15 cellular contexts compared by ENCODE assay signal in genomic region chr3:159852256-159852655, GRCh38. TPM values are rescaled to one million over a fixed set of nuclear protein-coding genes. Genes with fewer than 3 reads are reported as not detected.
DNase-seq lines count a peak whose midpoint lies in the region; ATAC-seq and TF ChIP-seq lines count a peak whose summit lies in the region.
"Had no signal": no experiment of that assay in that cellular context is flagged by ENCODE, and none has a peak within 500 bp of the region (broad histone marks: within the 10 kb centered on the region; RNA-seq: fewer than 3 reads in every experiment).

No MANE protein-coding gene starts in this region.

- peak overlapping the region; percentile 63 for H3K4me2 ChIP-seq in HCT116 (ENCODE audit: low read length)
- H3K4me2 ChIP-seq in smooth muscle cell, result peak overlapping the region; percentile 80

- no peaks in the 10 kb centered on the region for H3K9me3 ChIP-seq in HCT116 (ENCODE audit: control insufficient read depth in 1 of 2, insufficient read depth in 1 of 2, low read depth in 1 of 2, low read length in 2 of 2)
- H3K9me3 ChIP-seq in left lung, result peaks cover 0 to 4% of the 10 kb centered on the region in 2 donors
- H3K9me3 ChIP-seq in smooth muscle cell (replicated peaks; ENCODE audit: low read depth), result no peaks in the 10 kb centered on the region
- H3K9me3 ChIP-seq: Caco-2 had no signal

- peaks cover 21 to 41% of the 10 kb centered on the region in 2 experiments for H3K4me1 ChIP-seq in HCT116 (ENCODE audit: control insufficient read depth in 1 of 2, insufficient read depth in 2 of 2, low read length in 2 of 2)
- H3K4me1 ChIP-seq in left lung, result peaks cover 11 to 38% of the 10 kb centered on the region in 2 donors
- peaks cover 41% of the 10 kb centered on the region for H3K4me1 ChIP-seq in smooth muscle cell (ENCODE audit: low read depth)

- no TSS peak for BruUV-seq in HCT116 (replicated peaks; lab: Mats Ljungman, UMichigan)

- WGBS in smooth muscle cell (ENCODE audit: low lambda C conversion rate), result 36% methylated on average over 2 of the region's 2 CpGs

- ATAC-seq in HCT116 (no peak), left lung (no peak), HG03342 (IDR thresholded peaks at IDR 0.05; ENCODE audit: unreplicated experiment) (no peak)
- ATAC-seq: stimulated activated naive B cell treated with anti-CD40 and anti-IgM and Interleukin-4, amounts not matched to agents 10 μg/mL and 1 μg/mL and 100 μg/mL, for 72 hours had no signal

- H4K20me1 ChIP-seq in HCT116 (ENCODE audit: insufficient read depth) (no peaks in the 10 kb centered on the region), smooth muscle cell (ENCODE audit: low read depth) (peaks cover 15% of the 10 kb centered on the region)

- no peak for TF ChIP-seq CTCF in HCT116 (IDR thresholded peaks at IDR 0.05 in 2 of 3, conservative IDR thresholded peaks at IDR 0.05 in 1 of 3; ENCODE audit: borderline replicate concordance in 1 of 3, insufficient read depth in 1 of 3, low read depth in 2 of 3, low read length in 2 of 3)
- TF ChIP-seq CTCF in brain microvascular endothelial cell (IDR thresholded peaks at IDR 0.05; ENCODE audit: low read depth, low read length, missing control alignments), result no peak
- no peak for TF ChIP-seq CTCF in left lung (IDR thresholded peaks at IDR 0.05)
- no peak for TF ChIP-seq CTCF in smooth muscle cell (IDR thresholded peaks at IDR 0.05; ENCODE audit: borderline replicate concordance, insufficient read depth, poor library complexity, severe bottlenecking)
- TF ChIP-seq CTCF in foreskin fibroblast (IDR thresholded peaks at IDR 0.05; ENCODE audit: low read depth, low read length), result no peak

- POLR2A ChIA-PET in HCT116 (lab: Charles Lee), result interaction anchor here (1.4 kb wide), 1 partner anchor 12 kb away, joined by 3 read pairs; no protein-coding TSS in a partner anchor

- DNase-seq in HCT116 (ENCODE audit: low read depth, low spot score), result no peak
- no peak for DNase-seq in brain microvascular endothelial cell
- DNase-seq in left lung, result no peak
- DNase-seq in smooth muscle cell (lab: John Stamatoyannopoulos, UW; ENCODE audit: unreplicated experiment), result no peak
- no peak for DNase-seq in MV-4-11 (lab: John Stamatoyannopoulos, UW)
- no peak for DNase-seq in foreskin fibroblast
- DNase-seq in activated naive CD4-positive, alpha-beta T cell treated with Interleukin-2 at 50 U/mL for 16 hours, result no peak
- DNase-seq: activated CD4-positive, alpha-beta T cell treated with anti-CD3 and anti-CD28 coated beads for 4 hours; activated naive CD4-positive, alpha-beta T cell treated with anti-CD3 and anti-CD28 coated beads for 36 hours; Caco-2; KG1; NCI-H345; small intestine; stimulated activated naive B cell treated with anti-CD40 and anti-IgM and Interleukin-4, amounts not matched to agents 10 μg/mL and 1 μg/mL and 100 μg/mL, for 72 hours had no signal

- TF ChIP-seq POLR2A in HCT116 (IDR thresholded peaks at IDR 0.05; ENCODE audit: borderline replicate concordance, extremely low read depth, insufficient read depth, insufficient read length), result no peak

- intact Hi-C loops in HCT116 (cut with micrococcal nuclease) (no loop called here), left lung (cut with DNase I) (no loop called here)

- peaks cover 24% of the 10 kb centered on the region for H3F3A ChIP-seq in smooth muscle cell (ENCODE audit: low read depth)

- H3K79me2 ChIP-seq in HCT116 (ENCODE audit: insufficient read depth, low read length) (no peaks in the 10 kb centered on the region; the same call in 1 of the 2 replicates), smooth muscle cell (ENCODE audit: low read depth) (peaks cover 62% of the 10 kb centered on the region)

- H3K27ac ChIP-seq in HCT116 (ENCODE audit: low read depth, low read length), result no peak overlapping the region
- peak overlapping the region; percentile 91 for H3K27ac ChIP-seq in brain microvascular endothelial cell
- H3K27ac ChIP-seq in left lung, result peak overlapping the region; percentile 68 to 73
- peak overlapping the region; percentile 75 for H3K27ac ChIP-seq in smooth muscle cell (ENCODE audit: low read depth)

- CTCF ChIA-PET in HCT116 (lab: Charles Lee), result interaction anchor here (1.9 kb wide), 1 partner anchor 154 kb away, joined by 6 read pairs; no protein-coding TSS in a partner anchor

- H3K4me3 ChIP-seq in HCT116 (replicated peaks in 1 of 2; ENCODE audit: low read depth in 1 of 2, low read length in 2 of 2) (no peak overlapping the region), brain microvascular endothelial cell (ENCODE audit: low read depth, low read length) (no peak overlapping the region), left lung (no peak overlapping the region), smooth muscle cell (no peak overlapping the region), foreskin fibroblast (ENCODE audit: low read depth in 1 of 2, low read length in 2 of 2) (no peak overlapping the region)

- H3K36me3 ChIP-seq in HCT116 (ENCODE audit: control insufficient read depth in 1 of 2, insufficient read depth in 2 of 2, low read length in 2 of 2) (no peaks in the 10 kb centered on the region), brain microvascular endothelial cell (replicated peaks) (no peaks in the 10 kb centered on the region), left lung (no peaks in the 10 kb centered on the region), smooth muscle cell (ENCODE audit: low read depth) (no peaks in the 10 kb centered on the region)

- H3K9me2 ChIP-seq in HCT116 (ENCODE audit: insufficient read depth), result no peaks in the 10 kb centered on the region

- H3K27me3 ChIP-seq in HCT116 (ENCODE audit: insufficient read depth, low read length) (no peaks in the 10 kb centered on the region), brain microvascular endothelial cell (replicated peaks) (no peaks in the 10 kb centered on the region), left lung (no peaks in the 10 kb centered on the region), smooth muscle cell (ENCODE audit: low read depth) (no peaks in the 10 kb centered on the region)

- RAD21 ChIA-PET in HCT116 (lab: Charles Lee; ENCODE audit: low non-redundant PET in 1 of 2, low total read pairs in 2 of 2, uncharacterized antibody in 2 of 2, unreplicated experiment in 2 of 2), result no interaction called here

- H3K9ac ChIP-seq in HCT116 (ENCODE audit: low read length) (no peak overlapping the region), smooth muscle cell (ENCODE audit: low read depth) (peak overlapping the region; percentile 54)

- no peak overlapping the region for H2AFZ ChIP-seq in HCT116 (ENCODE audit: low read depth, low read length, poor library complexity, severe bottlenecking)
- no peak overlapping the region for H2AFZ ChIP-seq in smooth muscle cell (ENCODE audit: low read depth)

- no peak for TF ChIP-seq RAD21 in HCT116 (IDR thresholded peaks at IDR 0.05; ENCODE audit: low read depth)

- in situ Hi-C loops in brain microvascular endothelial cell (cut with HindIII; ENCODE audit: low pct_ligation_motif_present, low sequenced_read_pairs), result no loop called here

TF ChIP-seq in HCT116, 20 proteins besides CTCF, POLR2A, EP300 and RAD21:
- TF ChIP-seq ZFX (IDR thresholded peaks at IDR 0.05) (no peak), ZNF274 (IDR thresholded peaks at IDR 0.05; ENCODE audit: low read depth, low read length) (no peak), SRF (IDR thresholded peaks at IDR 0.05; ENCODE audit: low read depth) (no peak), CBX3 (IDR thresholded peaks at IDR 0.05; ENCODE audit: low read depth) (no peak), YY1 (IDR thresholded peaks at IDR 0.05; ENCODE audit: extremely low read depth, insufficient replicate concordance, low read depth, low read length) (no peak), ZBTB33 (IDR thresholded peaks at IDR 0.05; ENCODE audit: extremely low read depth, insufficient replicate concordance, low read length) (no peak), EGR1 (IDR thresholded peaks at IDR 0.05; ENCODE audit: low read depth) (no peak), ELF1 (IDR thresholded peaks at IDR 0.05; ENCODE audit: borderline replicate concordance, low read depth) (no peak), EZH2phosphoT487 (IDR thresholded peaks at IDR 0.05; ENCODE audit: borderline replicate concordance) (no peak), SIN3A (IDR thresholded peaks at IDR 0.05; ENCODE audit: low read depth) (no peak), JUND (IDR thresholded peaks at IDR 0.05) (no peak), MAX (IDR thresholded peaks at IDR 0.05) (no peak), SP1 (IDR thresholded peaks at IDR 0.05; ENCODE audit: low read depth) (no peak)

RNA-seq across cellular contexts. Expression of gene SCHIP1, which starts 12.6 kb away (rescaled TPM):
- total RNA-seq in HCT116 (2021; ENCODE audit: unreplicated experiment) (0.34 TPM), left lung (1 to 10 TPM; 5.8 to 6.2 TPM), smooth muscle cell (2.4 and 12.4 TPM in 2 replicates)
- 0.52 and 1.2 TPM in 2 replicates for polyA plus RNA-seq in HCT116 (2012)
- polyA plus RNA-seq in smooth muscle cell, result 3.5 and 5.1 TPM in 2 replicates
- total RNA-seq: activated naive CD4-positive, alpha-beta T cell treated with anti-CD3 and anti-CD28 coated beads for 36 hours had no signal
